In the genomic region with DNA sequence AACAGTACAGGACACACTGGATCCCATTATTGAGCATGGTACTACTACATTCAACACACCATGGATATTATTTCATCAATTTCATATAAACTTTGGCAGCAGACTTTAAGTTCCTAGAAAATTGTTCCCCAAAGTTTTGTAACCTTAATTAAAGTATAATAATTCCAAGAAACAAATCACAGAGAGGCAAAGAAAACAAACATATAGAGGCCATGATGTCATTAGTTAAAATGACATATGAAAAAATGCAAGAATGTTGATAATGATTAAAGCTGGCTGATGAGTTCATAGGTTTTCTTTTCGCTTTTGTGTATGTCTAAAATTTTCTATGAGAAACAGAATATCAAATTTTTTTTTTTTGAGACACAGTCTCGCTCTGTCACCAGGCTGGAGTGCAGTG, we compare ENCODE assay signal across 38 cellular contexts.
"Had no signal": no experiment of that assay in that cellular context is flagged by ENCODE, and none has a peak within 500 bp of the region (broad histone marks: within the 10 kb centered on the region; RNA-seq: fewer than 3 reads in every experiment).

No MANE protein-coding gene starts in this region.

- H3K4me1 Mint-ChIP-seq: brain had no signal

- DNase-seq: activated effector memory CD4-positive, alpha-beta T cell treated with anti-CD3 and anti-CD28 coated beads, Interleukin-2, amount 50 U/mL, for 16 hours; activated effector memory CD4-positive, alpha-beta T cell treated with Interleukin-2 at 50 U/mL for 16 hours; activated gamma-delta T cell; activated gamma-delta T cell treated with Interleukin-2 at 50 U/mL for 16 hours; activated naive CD4-positive, alpha-beta T cell; activated naive CD4-positive, alpha-beta T cell treated with anti-CD3 and anti-CD28 coated beads for 36 hours; activated naive CD4-positive, alpha-beta T cell treated with anti-CD3 and anti-CD28 coated beads, Interleukin-2, amount 10 ng/mL, durations not matched to agents 7 days and 5 days; activated naive CD4-positive, alpha-beta T cell treated with anti-CD3 and anti-CD28 coated beads, Interleukin-2, amount 50 U/mL, for 16 hours; activated naive CD4-positive, alpha-beta T cell treated with Interleukin-2 at 50 U/mL for 16 hours; activated naive CD8-positive, alpha-beta T cell treated with anti-CD3 and anti-CD28 coated beads for 36 hours; activated naive CD8-positive, alpha-beta T cell treated with anti-CD3 and anti-CD28 coated beads, Interleukin-2, amount 10 ng/mL, durations not matched to agents 7 days and 5 days; activated naive CD8-positive, alpha-beta T cell treated with anti-CD3 and anti-CD28 coated beads, Interleukin-2, amount 50 U/mL, for 24 hours; activated T-cell treated with anti-CD3 and anti-CD28 coated beads, Interleukin-2, amount 50 U/mL, for 1 hour; activated T-cell treated with anti-CD3 and anti-CD28 coated beads, Interleukin-2, amount 50 U/mL, for 24 hours; activated T-cell treated with anti-CD3 and anti-CD28 coated beads, Interleukin-2, amount 50 U/mL, for 4 hours; activated T-cell treated with anti-CD3 and anti-CD28 coated beads, Interleukin-2, amount 50 U/mL, for 48 hours; activated T-cell treated with anti-CD3 and anti-CD28 coated beads, Interleukin-2, amount 50 U/mL, for 72 hours; adrenal gland; amniotic stem cell; amygdala; anterior cingulate cortex; aorta; body of pancreas; brain microvascular endothelial cell; caudate nucleus; central memory CD4-positive, alpha-beta T cell; cerebellar nuclear complex had no signal

- ATAC-seq: activated naive CD4-positive, alpha-beta T cell treated with anti-CD3 and anti-CD28 coated beads, Interleukin-2, amount 50 U/mL, for 72 hours; activated naive CD8-positive, alpha-beta T cell treated with anti-CD3 and anti-CD28 coated beads, Interleukin-2, amount 50 U/mL, for 24 hours; activated T-cell treated with anti-CD3 and anti-CD28 coated beads, Interleukin-2, amount 50 U/mL, for 4 hours; activated T-cell treated with anti-CD3 and anti-CD28 coated beads, Interleukin-2, amount 50 U/mL, for 72 hours; activated T-helper 17 cell treated with anti-CD3 and anti-CD28 coated beads, Interleukin-2, amount 50 U/mL, for 72 hours; body of pancreas had no signal

- H3K9me3 ChIP-seq: adrenal gland, ascending aorta, body of pancreas, breast epithelium had no signal

- FAIRE-seq: bronchial epithelial cell had no signal

- H3K27me3 Mint-ChIP-seq: activated naive CD4-positive, alpha-beta T cell treated with anti-CD3 and anti-CD28 coated beads, Interleukin-2, amount 10 ng/mL, durations not matched to agents 7 days and 5 days; activated naive CD4-positive, alpha-beta T cell treated with anti-CD3 and anti-CD28 coated beads, Interleukin-2, amount 50 U/mL, for 24 hours; activated naive CD8-positive, alpha-beta T cell; activated naive CD8-positive, alpha-beta T cell treated with anti-CD3 and anti-CD28 coated beads for 36 hours; activated naive CD8-positive, alpha-beta T cell treated with anti-CD3 and anti-CD28 coated beads, Interleukin-2, amount 10 ng/mL, durations not matched to agents 7 days and 5 days; activated naive CD8-positive, alpha-beta T cell treated with anti-CD3 and anti-CD28 coated beads, Interleukin-2, amount 50 U/mL, for 24 hours; activated T-cell treated with anti-CD3 and anti-CD28 coated beads, Interleukin-2, amount 50 U/mL, for 24 hours; activated T-helper 17 cell treated with anti-CD3 and anti-CD28 coated beads, Interleukin-2, amount 50 U/mL, for 72 hours; brain had no signal

- H3K4me3 Mint-ChIP-seq: activated naive CD4-positive, alpha-beta T cell treated with anti-CD3 and anti-CD28 coated beads for 36 hours; activated naive CD4-positive, alpha-beta T cell treated with anti-CD3 and anti-CD28 coated beads, Interleukin-2, amount 10 ng/mL, durations not matched to agents 7 days and 5 days; activated naive CD4-positive, alpha-beta T cell treated with anti-CD3 and anti-CD28 coated beads, Interleukin-2, amount 50 U/mL, for 24 hours; activated naive CD8-positive, alpha-beta T cell; activated naive CD8-positive, alpha-beta T cell treated with anti-CD3 and anti-CD28 coated beads for 36 hours; activated naive CD8-positive, alpha-beta T cell treated with anti-CD3 and anti-CD28 coated beads, Interleukin-2, amount 10 ng/mL, durations not matched to agents 7 days and 5 days; activated naive CD8-positive, alpha-beta T cell treated with anti-CD3 and anti-CD28 coated beads, Interleukin-2, amount 50 U/mL, for 24 hours; activated T-cell treated with anti-CD3 and anti-CD28 coated beads, Interleukin-2, amount 50 U/mL, for 24 hours; activated T-cell treated with anti-CD3 and anti-CD28 coated beads, Interleukin-2, amount 50 U/mL, for 4 hours; activated T-cell treated with anti-CD3 and anti-CD28 coated beads, Interleukin-2, amount 50 U/mL, for 72 hours; activated T-helper 1 cell treated with anti-CD3 and anti-CD28 coated beads, Interleukin-12 subunit alpha, Interleukin-12 subunit beta, Interleukin-2, Interleukin-4 antibody, amounts not matched to agents 30 ng/mL and 10 ng/mL and 1 ng/mL, durations not matched to agents 14 hours and 24 hours and 36 hours; activated T-helper 17 cell treated with anti-CD3 and anti-CD28 coated beads, Interleukin-2, amount 50 U/mL, for 72 hours; brain had no signal

- H3K9me3 Mint-ChIP-seq: activated naive CD4-positive, alpha-beta T cell treated with anti-CD3 and anti-CD28 coated beads for 36 hours; activated naive CD4-positive, alpha-beta T cell treated with anti-CD3 and anti-CD28 coated beads, Interleukin-2, amount 50 U/mL, for 24 hours; activated T-helper 17 cell treated with anti-CD3 and anti-CD28 coated beads, Interleukin-2, amount 50 U/mL, for 72 hours had no signal

- H3K4me1 ChIP-seq: adrenal gland, ascending aorta, body of pancreas, breast epithelium had no signal

- H3K27me3 ChIP-seq: adrenal gland, ascending aorta, body of pancreas, brain microvascular endothelial cell, breast epithelium, cardiac muscle cell had no signal

- H3K27ac ChIP-seq: adrenal gland, ascending aorta, body of pancreas, brain microvascular endothelial cell, breast epithelium, cardiac muscle cell had no signal

- H3K4me3 ChIP-seq: adrenal gland, ascending aorta, body of pancreas, breast epithelium, cardiac muscle cell had no signal

- H3K27ac Mint-ChIP-seq: activated naive CD4-positive, alpha-beta T cell treated with anti-CD3 and anti-CD28 coated beads for 36 hours; activated naive CD4-positive, alpha-beta T cell treated with anti-CD3 and anti-CD28 coated beads, Interleukin-2, amount 10 ng/mL, durations not matched to agents 7 days and 5 days; activated naive CD4-positive, alpha-beta T cell treated with anti-CD3 and anti-CD28 coated beads, Interleukin-2, amount 50 U/mL, for 24 hours; activated naive CD4-positive, alpha-beta T cell treated with anti-CD3 and anti-CD28 coated beads, Interleukin-2, amount 50 U/mL, for 72 hours; activated naive CD8-positive, alpha-beta T cell; activated naive CD8-positive, alpha-beta T cell treated with anti-CD3 and anti-CD28 coated beads for 36 hours; activated naive CD8-positive, alpha-beta T cell treated with anti-CD3 and anti-CD28 coated beads, Interleukin-2, amount 10 ng/mL, durations not matched to agents 7 days and 5 days; activated naive CD8-positive, alpha-beta T cell treated with anti-CD3 and anti-CD28 coated beads, Interleukin-2, amount 50 U/mL, for 24 hours; activated T-cell treated with anti-CD3 and anti-CD28 coated beads, Interleukin-2, amount 50 U/mL, for 24 hours; activated T-cell treated with anti-CD3 and anti-CD28 coated beads, Interleukin-2, amount 50 U/mL, for 72 hours; activated T-helper 1 cell treated with anti-CD3 and anti-CD28 coated beads, Interleukin-12 subunit alpha, Interleukin-12 subunit beta, Interleukin-2, Interleukin-4 antibody, amounts not matched to agents 30 ng/mL and 10 ng/mL and 1 ng/mL, durations not matched to agents 14 hours and 24 hours and 36 hours; activated T-helper 17 cell treated with anti-CD3 and anti-CD28 coated beads, Interleukin-2, amount 50 U/mL, for 72 hours; activated T-helper 2 cell treated with anti-CD3 and anti-CD28 coated beads, Interferon-gamma antibody, Interleukin-2, Interleukin-4, amounts not matched to agents 10 μg/mL and 5 μg/mL and 100 μg/mL, durations not matched to agents 14 hours and 24 hours and 36 hours; brain had no signal

- H3K36me3 ChIP-seq: adrenal gland, ascending aorta, brain microvascular endothelial cell, breast epithelium, cardiac muscle cell had no signal
